In the genomic region with DNA sequence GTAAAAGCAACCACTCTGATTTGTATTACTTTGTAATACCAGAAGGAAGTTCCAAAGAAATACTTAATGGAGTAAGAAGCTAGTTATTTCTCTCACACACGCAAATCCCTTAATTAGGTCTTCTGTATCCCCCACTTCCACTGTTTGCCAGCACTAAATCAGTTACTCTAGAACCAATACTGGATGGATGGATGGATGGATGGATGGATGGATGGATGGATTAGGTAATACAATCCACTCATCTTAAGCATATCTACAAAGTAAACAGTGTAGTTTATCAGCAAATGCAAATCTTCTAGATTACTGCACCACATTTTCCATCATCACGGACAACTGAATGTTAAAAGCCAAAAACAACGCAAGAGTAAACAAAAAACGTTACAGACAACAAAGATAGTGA, we compare ENCODE assay signal across 29 cellular contexts.
"Had no signal": no experiment of that assay in that cellular context is flagged by ENCODE, and none has a peak within 500 bp of the region (broad histone marks: within the 10 kb centered on the region; RNA-seq: fewer than 3 reads in every experiment).

No MANE protein-coding gene starts in this region.

- H3K9me3 Mint-ChIP-seq: naive thymus-derived CD8-positive, alpha-beta T cell; natural killer cell treated with Interleukin-12 subunit alpha and Interleukin-12 subunit beta and Interleukin-15 and Interleukin-18, amount 100 ng/mL, for 72 hours; nephron progenitor cell; neural crest cell; stimulated activated effector memory CD8-positive, alpha-beta T cell treated with anti-CD3 and anti-CD28 coated beads, Interleukin-12 subunit alpha, Interleukin-12 subunit beta, amount 100 ng/mL, for 72 hours; stimulated activated naive B cell treated with anti-CD40 and anti-IgM and Interleukin-4, amounts not matched to agents 10 μg/mL and 1 μg/mL and 100 μg/mL, for 72 hours; stimulated activated naive CD8-positive, alpha-beta T cell treated with anti-CD3 and anti-CD28 coated beads, Interleukin-15, Interleukin-2, amounts not matched to agents 100 ng/mL and 50 ng/mL, for 24 hours had no signal

- H3K36me3 ChIP-seq: ovary had no signal

- H3K27ac ChIP-seq: ovary, parathyroid adenoma, psoas muscle, right lobe of liver, sigmoid colon, stomach, thoracic aorta, thyroid gland, tibial nerve, upper lobe of left lung, vagina had no signal

- H3K27me3 Mint-ChIP-seq: natural killer cell treated with Interleukin-12 subunit alpha and Interleukin-12 subunit beta and Interleukin-15 and Interleukin-18, amount 100 ng/mL, for 72 hours; progenitor cell of endocrine pancreas; stimulated activated naive B cell treated with anti-CD40 and anti-IgM and Interleukin-4, amounts not matched to agents 10 μg/mL and 1 μg/mL and 100 μg/mL, for 72 hours; stimulated activated naive CD8-positive, alpha-beta T cell treated with anti-CD3 and anti-CD28 coated beads, Interleukin-15, Interleukin-2, amounts not matched to agents 100 ng/mL and 50 ng/mL, for 24 hours had no signal

- H3K4me1 ChIP-seq: parathyroid adenoma, psoas muscle, thyroid gland, vagina had no signal

- H3K27ac Mint-ChIP-seq: natural killer cell treated with Interleukin-12 subunit alpha and Interleukin-12 subunit beta and Interleukin-15 and Interleukin-18, amount 100 ng/mL, for 72 hours; progenitor cell of endocrine pancreas; stimulated activated effector memory CD8-positive, alpha-beta T cell treated with anti-CD3 and anti-CD28 coated beads, Interleukin-12 subunit alpha, Interleukin-12 subunit beta, amount 100 ng/mL, for 72 hours; stimulated activated naive CD8-positive, alpha-beta T cell treated with anti-CD3 and anti-CD28 coated beads, Interleukin-15, Interleukin-2, amounts not matched to agents 100 ng/mL and 50 ng/mL, for 24 hours had no signal

- ATAC-seq: naive thymus-derived CD8-positive, alpha-beta T cell; natural killer cell treated with Interleukin-12 subunit alpha and Interleukin-12 subunit beta and Interleukin-15 and Interleukin-18, amount 100 ng/mL, for 72 hours; psoas muscle; right cardiac atrium; right lobe of liver; stimulated activated effector memory CD8-positive, alpha-beta T cell treated with anti-CD3 and anti-CD28 coated beads, Interleukin-12 subunit alpha, Interleukin-12 subunit beta, amount 100 ng/mL, for 72 hours; stimulated activated naive B cell treated with anti-CD40 and anti-IgM and Interleukin-4, amounts not matched to agents 10 μg/mL and 1 μg/mL and 100 μg/mL, for 72 hours had no signal

- H3K27me3 ChIP-seq: ovary, right lobe of liver, sigmoid colon, stomach, thyroid gland, tibial nerve, upper lobe of left lung, vagina had no signal

- H3K9me3 ChIP-seq: ovary, psoas muscle, right lobe of liver, sigmoid colon, stomach, thoracic aorta, thyroid gland, tibial nerve, upper lobe of left lung, vagina had no signal

- H3K4me3 ChIP-seq: ovary, psoas muscle, right lobe of liver, sigmoid colon, stomach, thoracic aorta, thyroid gland, tibial nerve, upper lobe of left lung, vagina had no signal

- DNase-seq: naive thymus-derived CD8-positive, alpha-beta T cell; nephron progenitor cell; occipital lobe; ovary; posterior cingulate gyrus; psoas muscle; right lobe of liver; sigmoid colon; small intestine; stimulated activated CD4-positive, alpha-beta T cell treated with anti-CD3 and anti-CD28 coated beads, Interleukin-15, amount 100 ng/mL, for 24 hours; stimulated activated CD4-positive, alpha-beta T cell treated with anti-CD3 and anti-CD28 coated beads, Interleukin-2, amount 100 ng/mL, for 24 hours; stimulated activated CD4-positive, alpha-beta T cell treated with anti-CD3 and anti-CD28 coated beads, Interleukin-2, amount 100 ng/mL, for 48 hours; stimulated activated CD4-positive, alpha-beta T cell treated with anti-CD3 and anti-CD28 coated beads, Interleukin-4, amount 100 ng/mL, for 24 hours; stimulated activated naive B cell treated with anti-CD40 and anti-IgM and Interleukin-4, amounts not matched to agents 10 μg/mL and 1 μg/mL and 100 μg/mL, for 72 hours; stimulated activated naive CD4-positive, alpha-beta T cell treated with Interleukin-2 at 50 U/mL for 16 hours; stomach; thyroid gland; trophoblast cell; upper lobe of left lung had no signal

- H3K4me3 Mint-ChIP-seq: naive thymus-derived CD8-positive, alpha-beta T cell; natural killer cell treated with Interleukin-12 subunit alpha and Interleukin-12 subunit beta and Interleukin-15 and Interleukin-18, amount 100 ng/mL, for 72 hours; nephron progenitor cell; neural crest cell; stimulated activated effector memory CD8-positive, alpha-beta T cell treated with anti-CD3 and anti-CD28 coated beads, Interleukin-12 subunit alpha, Interleukin-12 subunit beta, amount 100 ng/mL, for 72 hours; stimulated activated naive B cell treated with anti-CD40 and anti-IgM and Interleukin-4, amounts not matched to agents 10 μg/mL and 1 μg/mL and 100 μg/mL, for 72 hours; stimulated activated naive CD8-positive, alpha-beta T cell treated with anti-CD3 and anti-CD28 coated beads, Interleukin-15, Interleukin-2, amounts not matched to agents 100 ng/mL and 50 ng/mL, for 24 hours had no signal
